In genomic region chr4:90027565-90027964, GRCh38 we compare ENCODE assay signal across 14 cellular contexts.
DNase-seq lines count a peak whose midpoint lies in the region; ATAC-seq lines count a peak whose summit lies in the region.
"Had no signal": no experiment of that assay in that cellular context is flagged by ENCODE, and none has a peak within 500 bp of the region (broad histone marks: within the 10 kb centered on the region; RNA-seq: fewer than 3 reads in every experiment).

No MANE protein-coding gene starts in this region.

- no peaks in the 10 kb centered on the region for H3K9me3 Mint-ChIP-seq in stimulated activated naive B cell treated with anti-CD40 and anti-IgM and Interleukin-4, amounts not matched to agents 10 μg/mL and 1 μg/mL and 100 μg/mL, for 72 hours
- H3K9me3 Mint-ChIP-seq: activated naive CD8-positive, alpha-beta T cell treated with anti-CD3 and anti-CD28 coated beads, Interleukin-2, amount 10 ng/mL, durations not matched to agents 7 days and 5 days had no signal

- ATAC-seq in HG02763 (IDR thresholded peaks at IDR 0.05; ENCODE audit: unreplicated experiment) (peak; percentile 88), HG03520 (IDR thresholded peaks at IDR 0.05; ENCODE audit: unreplicated experiment) (peak; percentile 96)
- ATAC-seq in stimulated activated naive B cell treated with anti-CD40 and anti-IgM and Interleukin-4, amounts not matched to agents 10 μg/mL and 1 μg/mL and 100 μg/mL, for 72 hours (replicated peaks): peak; percentile 95 to 97
- ATAC-seq: mucosa of descending colon had no signal

- peak overlapping the region; percentile 67 for H3K27ac Mint-ChIP-seq in stimulated activated naive B cell treated with anti-CD40 and anti-IgM and Interleukin-4, amounts not matched to agents 10 μg/mL and 1 μg/mL and 100 μg/mL, for 72 hours
- H3K27ac Mint-ChIP-seq: activated naive CD8-positive, alpha-beta T cell treated with anti-CD3 and anti-CD28 coated beads, Interleukin-2, amount 10 ng/mL, durations not matched to agents 7 days and 5 days had no signal

- peak overlapping the region in 1 of 2 donors; percentile 22 for H3K4me3 Mint-ChIP-seq in stimulated activated naive B cell treated with anti-CD40 and anti-IgM and Interleukin-4, amounts not matched to agents 10 μg/mL and 1 μg/mL and 100 μg/mL, for 72 hours
- H3K4me3 Mint-ChIP-seq: activated naive CD8-positive, alpha-beta T cell treated with anti-CD3 and anti-CD28 coated beads, Interleukin-2, amount 10 ng/mL, durations not matched to agents 7 days and 5 days had no signal

- H3K27me3 Mint-ChIP-seq in stimulated activated naive B cell treated with anti-CD40 and anti-IgM and Interleukin-4, amounts not matched to agents 10 μg/mL and 1 μg/mL and 100 μg/mL, for 72 hours: no peaks in the 10 kb centered on the region

- H3K4me1 Mint-ChIP-seq in stimulated activated naive B cell treated with anti-CD40 and anti-IgM and Interleukin-4, amounts not matched to agents 10 μg/mL and 1 μg/mL and 100 μg/mL, for 72 hours: peaks cover 9 to 26% of the 10 kb centered on the region in 2 donors
- H3K4me1 Mint-ChIP-seq: activated naive CD8-positive, alpha-beta T cell treated with anti-CD3 and anti-CD28 coated beads, Interleukin-2, amount 10 ng/mL, durations not matched to agents 7 days and 5 days had no signal

- DNase-seq in NOMO-1 treated with DMSO at 0.1 percent for 48 hours (lab: John Stamatoyannopoulos, UW; ENCODE audit: unreplicated experiment) (peak; percentile 38), NOMO-1 treated with dmso at 0.1 percent for 144 hours (lab: John Stamatoyannopoulos, UW; ENCODE audit: unreplicated experiment) (no peak), NCI-H1930 (lab: John Stamatoyannopoulos, UW) (no peak), NCI-H524 treated with DMSO at 0.1 percent for 48 hours (lab: John Stamatoyannopoulos, UW) (no peak), NCI-H1436 treated with DMSO at 0.1 percent for 48 hours (lab: John Stamatoyannopoulos, UW) (no peak)
- no peak for DNase-seq in stimulated activated naive B cell treated with anti-CD40 and anti-IgM and Interleukin-4, amounts not matched to agents 10 μg/mL and 1 μg/mL and 100 μg/mL, for 72 hours
- DNase-seq: activated CD4-positive, alpha-beta T cell treated with anti-CD3 and anti-CD28 coated beads for 4 hours; activated naive CD8-positive, alpha-beta T cell treated with anti-CD3 and anti-CD28 coated beads, Interleukin-2, amount 10 ng/mL, durations not matched to agents 7 days and 5 days; EL; mucosa of descending colon; NCI-H1105 treated with DMSO at 0.1 percent for 48 hours; RPMI8226 had no signal

- H3K36me3 Mint-ChIP-seq in stimulated activated naive B cell treated with anti-CD40 and anti-IgM and Interleukin-4, amounts not matched to agents 10 μg/mL and 1 μg/mL and 100 μg/mL, for 72 hours: no peaks in the 10 kb centered on the region
- H3K36me3 Mint-ChIP-seq: activated naive CD8-positive, alpha-beta T cell treated with anti-CD3 and anti-CD28 coated beads, Interleukin-2, amount 10 ng/mL, durations not matched to agents 7 days and 5 days had no signal
